In the genomic region with DNA sequence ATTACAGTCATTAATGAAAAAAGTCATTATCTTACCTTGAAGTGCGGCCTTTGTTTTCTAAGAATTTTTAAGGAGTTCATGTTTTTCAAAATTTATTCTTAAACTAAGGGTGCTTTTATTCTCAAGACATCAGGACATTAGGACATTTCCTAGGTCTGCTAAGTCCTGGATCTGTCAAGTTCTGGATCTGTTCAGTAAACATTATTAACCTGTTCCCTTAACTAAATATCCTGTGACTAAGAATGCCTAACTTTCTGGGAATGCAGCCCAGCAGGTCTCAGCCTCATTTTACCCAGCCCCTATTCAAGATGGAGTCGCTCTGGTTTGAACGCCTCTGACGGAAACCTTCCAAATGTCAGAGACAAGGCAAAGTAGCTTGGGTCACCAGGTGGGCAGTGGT, we compare ENCODE assay signal across 39 cellular contexts.
"Had no signal": no experiment of that assay in that cellular context is flagged by ENCODE, and none has a peak within 500 bp of the region (broad histone marks: within the 10 kb centered on the region; RNA-seq: fewer than 3 reads in every experiment).

No MANE protein-coding gene starts in this region.

- H3K27me3 ChIP-seq: adrenal gland, ascending aorta, body of pancreas, brain microvascular endothelial cell, breast epithelium, cardiac muscle cell had no signal

- H3K27ac ChIP-seq: adrenal gland, ascending aorta, body of pancreas, brain microvascular endothelial cell, breast epithelium, cardiac muscle cell had no signal

- FAIRE-seq: astrocyte had no signal

- DNase-seq: activated effector memory CD4-positive, alpha-beta T cell treated with anti-CD3 and anti-CD28 coated beads, Interleukin-2, amount 50 U/mL, for 16 hours; activated effector memory CD4-positive, alpha-beta T cell treated with Interleukin-2 at 50 U/mL for 16 hours; activated gamma-delta T cell; activated gamma-delta T cell treated with Interleukin-2 at 50 U/mL for 16 hours; activated naive CD4-positive, alpha-beta T cell; activated naive CD4-positive, alpha-beta T cell treated with anti-CD3 and anti-CD28 coated beads for 36 hours; activated naive CD4-positive, alpha-beta T cell treated with anti-CD3 and anti-CD28 coated beads, Interleukin-2, amount 10 ng/mL, durations not matched to agents 7 days and 5 days; activated naive CD4-positive, alpha-beta T cell treated with anti-CD3 and anti-CD28 coated beads, Interleukin-2, amount 50 U/mL, for 16 hours; activated naive CD4-positive, alpha-beta T cell treated with Interleukin-2 at 50 U/mL for 16 hours; activated naive CD8-positive, alpha-beta T cell treated with anti-CD3 and anti-CD28 coated beads for 36 hours; activated naive CD8-positive, alpha-beta T cell treated with anti-CD3 and anti-CD28 coated beads, Interleukin-2, amount 10 ng/mL, durations not matched to agents 7 days and 5 days; activated naive CD8-positive, alpha-beta T cell treated with anti-CD3 and anti-CD28 coated beads, Interleukin-2, amount 50 U/mL, for 24 hours; activated T-cell treated with anti-CD3 and anti-CD28 coated beads, Interleukin-2, amount 50 U/mL, for 1 hour; activated T-cell treated with anti-CD3 and anti-CD28 coated beads, Interleukin-2, amount 50 U/mL, for 24 hours; activated T-cell treated with anti-CD3 and anti-CD28 coated beads, Interleukin-2, amount 50 U/mL, for 4 hours; activated T-cell treated with anti-CD3 and anti-CD28 coated beads, Interleukin-2, amount 50 U/mL, for 48 hours; activated T-cell treated with anti-CD3 and anti-CD28 coated beads, Interleukin-2, amount 50 U/mL, for 72 hours; adrenal gland; amniotic stem cell; amygdala; anterior cingulate cortex; aorta; body of pancreas; brain microvascular endothelial cell; caudate nucleus; central memory CD4-positive, alpha-beta T cell; cerebellar nuclear complex had no signal

- H3K27me3 Mint-ChIP-seq: activated naive CD4-positive, alpha-beta T cell treated with anti-CD3 and anti-CD28 coated beads, Interleukin-2, amount 50 U/mL, for 24 hours; activated naive CD8-positive, alpha-beta T cell treated with anti-CD3 and anti-CD28 coated beads for 36 hours; brain; central memory CD8-positive, alpha-beta T cell had no signal

- H3K4me3 ChIP-seq: adrenal gland, ascending aorta, body of pancreas, breast epithelium, cardiac muscle cell had no signal

- ATAC-seq: activated naive CD4-positive, alpha-beta T cell treated with anti-CD3 and anti-CD28 coated beads, Interleukin-2, amount 50 U/mL, for 72 hours; activated naive CD8-positive, alpha-beta T cell treated with anti-CD3 and anti-CD28 coated beads, Interleukin-2, amount 50 U/mL, for 24 hours; activated T-cell treated with anti-CD3 and anti-CD28 coated beads, Interleukin-2, amount 50 U/mL, for 4 hours; activated T-cell treated with anti-CD3 and anti-CD28 coated beads, Interleukin-2, amount 50 U/mL, for 72 hours; activated T-helper 17 cell treated with anti-CD3 and anti-CD28 coated beads, Interleukin-2, amount 50 U/mL, for 72 hours; body of pancreas had no signal

- H3K36me3 Mint-ChIP-seq: activated naive CD4-positive, alpha-beta T cell treated with anti-CD3 and anti-CD28 coated beads, Interleukin-2, amount 10 ng/mL, durations not matched to agents 7 days and 5 days; activated naive CD4-positive, alpha-beta T cell treated with anti-CD3 and anti-CD28 coated beads, Interleukin-2, amount 50 U/mL, for 24 hours; activated naive CD4-positive, alpha-beta T cell treated with anti-CD3 and anti-CD28 coated beads, Interleukin-2, amount 50 U/mL, for 72 hours; activated naive CD8-positive, alpha-beta T cell treated with anti-CD3 and anti-CD28 coated beads for 36 hours; activated naive CD8-positive, alpha-beta T cell treated with anti-CD3 and anti-CD28 coated beads, Interleukin-2, amount 10 ng/mL, durations not matched to agents 7 days and 5 days had no signal

- H3K9me3 ChIP-seq: adrenal gland, ascending aorta, body of pancreas, breast epithelium had no signal

- H3K4me3 Mint-ChIP-seq: activated naive CD4-positive, alpha-beta T cell treated with anti-CD3 and anti-CD28 coated beads for 36 hours; activated naive CD4-positive, alpha-beta T cell treated with anti-CD3 and anti-CD28 coated beads, Interleukin-2, amount 10 ng/mL, durations not matched to agents 7 days and 5 days; activated naive CD4-positive, alpha-beta T cell treated with anti-CD3 and anti-CD28 coated beads, Interleukin-2, amount 50 U/mL, for 24 hours; activated naive CD8-positive, alpha-beta T cell; activated naive CD8-positive, alpha-beta T cell treated with anti-CD3 and anti-CD28 coated beads for 36 hours; activated naive CD8-positive, alpha-beta T cell treated with anti-CD3 and anti-CD28 coated beads, Interleukin-2, amount 10 ng/mL, durations not matched to agents 7 days and 5 days; activated naive CD8-positive, alpha-beta T cell treated with anti-CD3 and anti-CD28 coated beads, Interleukin-2, amount 50 U/mL, for 24 hours; activated T-cell treated with anti-CD3 and anti-CD28 coated beads, Interleukin-2, amount 50 U/mL, for 24 hours; activated T-cell treated with anti-CD3 and anti-CD28 coated beads, Interleukin-2, amount 50 U/mL, for 4 hours; activated T-cell treated with anti-CD3 and anti-CD28 coated beads, Interleukin-2, amount 50 U/mL, for 72 hours; activated T-helper 1 cell treated with anti-CD3 and anti-CD28 coated beads, Interleukin-12 subunit alpha, Interleukin-12 subunit beta, Interleukin-2, Interleukin-4 antibody, amounts not matched to agents 30 ng/mL and 10 ng/mL and 1 ng/mL, durations not matched to agents 14 hours and 24 hours and 36 hours; activated T-helper 17 cell treated with anti-CD3 and anti-CD28 coated beads, Interleukin-2, amount 50 U/mL, for 72 hours; brain; central memory CD8-positive, alpha-beta T cell had no signal

- H3K4me1 Mint-ChIP-seq: activated naive CD4-positive, alpha-beta T cell treated with anti-CD3 and anti-CD28 coated beads, Interleukin-2, amount 10 ng/mL, durations not matched to agents 7 days and 5 days; activated T-helper 17 cell treated with anti-CD3 and anti-CD28 coated beads, Interleukin-2, amount 50 U/mL, for 72 hours; brain had no signal

- H3K27ac Mint-ChIP-seq: activated naive CD4-positive, alpha-beta T cell treated with anti-CD3 and anti-CD28 coated beads for 36 hours; activated naive CD4-positive, alpha-beta T cell treated with anti-CD3 and anti-CD28 coated beads, Interleukin-2, amount 10 ng/mL, durations not matched to agents 7 days and 5 days; activated naive CD4-positive, alpha-beta T cell treated with anti-CD3 and anti-CD28 coated beads, Interleukin-2, amount 50 U/mL, for 24 hours; activated naive CD4-positive, alpha-beta T cell treated with anti-CD3 and anti-CD28 coated beads, Interleukin-2, amount 50 U/mL, for 72 hours; activated naive CD8-positive, alpha-beta T cell; activated naive CD8-positive, alpha-beta T cell treated with anti-CD3 and anti-CD28 coated beads for 36 hours; activated naive CD8-positive, alpha-beta T cell treated with anti-CD3 and anti-CD28 coated beads, Interleukin-2, amount 10 ng/mL, durations not matched to agents 7 days and 5 days; activated naive CD8-positive, alpha-beta T cell treated with anti-CD3 and anti-CD28 coated beads, Interleukin-2, amount 50 U/mL, for 24 hours; activated T-cell treated with anti-CD3 and anti-CD28 coated beads, Interleukin-2, amount 50 U/mL, for 24 hours; activated T-cell treated with anti-CD3 and anti-CD28 coated beads, Interleukin-2, amount 50 U/mL, for 72 hours; activated T-helper 1 cell treated with anti-CD3 and anti-CD28 coated beads, Interleukin-12 subunit alpha, Interleukin-12 subunit beta, Interleukin-2, Interleukin-4 antibody, amounts not matched to agents 30 ng/mL and 10 ng/mL and 1 ng/mL, durations not matched to agents 14 hours and 24 hours and 36 hours; activated T-helper 17 cell treated with anti-CD3 and anti-CD28 coated beads, Interleukin-2, amount 50 U/mL, for 72 hours; activated T-helper 2 cell treated with anti-CD3 and anti-CD28 coated beads, Interferon-gamma antibody, Interleukin-2, Interleukin-4, amounts not matched to agents 10 μg/mL and 5 μg/mL and 100 μg/mL, durations not matched to agents 14 hours and 24 hours and 36 hours; brain had no signal

- H3K4me1 ChIP-seq: adrenal gland, body of pancreas, breast epithelium had no signal

- H3K9me3 Mint-ChIP-seq: activated naive CD4-positive, alpha-beta T cell treated with anti-CD3 and anti-CD28 coated beads for 36 hours; activated naive CD4-positive, alpha-beta T cell treated with anti-CD3 and anti-CD28 coated beads, Interleukin-2, amount 10 ng/mL, durations not matched to agents 7 days and 5 days; activated naive CD4-positive, alpha-beta T cell treated with anti-CD3 and anti-CD28 coated beads, Interleukin-2, amount 50 U/mL, for 24 hours; activated naive CD4-positive, alpha-beta T cell treated with anti-CD3 and anti-CD28 coated beads, Interleukin-2, amount 50 U/mL, for 72 hours; activated naive CD8-positive, alpha-beta T cell treated with anti-CD3 and anti-CD28 coated beads for 36 hours; activated naive CD8-positive, alpha-beta T cell treated with anti-CD3 and anti-CD28 coated beads, Interleukin-2, amount 10 ng/mL, durations not matched to agents 7 days and 5 days; activated naive CD8-positive, alpha-beta T cell treated with anti-CD3 and anti-CD28 coated beads, Interleukin-2, amount 50 U/mL, for 24 hours; activated T-cell treated with anti-CD3 and anti-CD28 coated beads, Interleukin-2, amount 50 U/mL, for 24 hours; activated T-cell treated with anti-CD3 and anti-CD28 coated beads, Interleukin-2, amount 50 U/mL, for 4 hours; activated T-cell treated with anti-CD3 and anti-CD28 coated beads, Interleukin-2, amount 50 U/mL, for 72 hours; activated T-helper 1 cell treated with anti-CD3 and anti-CD28 coated beads, Interleukin-12 subunit alpha, Interleukin-12 subunit beta, Interleukin-2, Interleukin-4 antibody, amounts not matched to agents 30 ng/mL and 10 ng/mL and 1 ng/mL, durations not matched to agents 14 hours and 24 hours and 36 hours; activated T-helper 17 cell treated with anti-CD3 and anti-CD28 coated beads, Interleukin-2, amount 50 U/mL, for 72 hours; activated T-helper 2 cell treated with anti-CD3 and anti-CD28 coated beads, Interferon-gamma antibody, Interleukin-2, Interleukin-4, amounts not matched to agents 10 μg/mL and 5 μg/mL and 100 μg/mL, durations not matched to agents 14 hours and 24 hours and 36 hours; brain; central memory CD8-positive, alpha-beta T cell had no signal
